ENCODE assay signal across 36 cellular contexts in genomic region chr3:40810813-40811212, GRCh38.
"Had no signal": no experiment of that assay in that cellular context is flagged by ENCODE, and none has a peak within 500 bp of the region (broad histone marks: within the 10 kb centered on the region; RNA-seq: fewer than 3 reads in every experiment).

No MANE protein-coding gene starts in this region.

- H3K27ac Mint-ChIP-seq: activated B cell treated with CpG ODN at 0.5 μM for 24 hours; activated CD4-positive, alpha-beta memory T cell treated with anti-CD3 and anti-CD28 coated beads for 36 hours; activated CD4-positive, alpha-beta T cell treated with anti-CD3 and anti-CD28 coated beads, Interleukin-2, amount 10 ng/mL, durations not matched to agents 24 days and 14 days; activated CD8-positive, alpha-beta T cell treated with anti-CD3 and anti-CD28 coated beads for 36 hours; activated naive CD4-positive, alpha-beta T cell treated with anti-CD3 and anti-CD28 coated beads for 36 hours; activated naive CD4-positive, alpha-beta T cell treated with anti-CD3 and anti-CD28 coated beads, Interleukin-2, amount 50 U/mL, for 72 hours; activated naive CD8-positive, alpha-beta T cell treated with anti-CD3 and anti-CD28 coated beads for 36 hours; activated T-cell treated with anti-CD3 and anti-CD28 coated beads, Interleukin-2, amount 50 U/mL, for 72 hours; activated T-helper 1 cell treated with anti-CD3 and anti-CD28 coated beads, Interleukin-12 subunit alpha, Interleukin-12 subunit beta, Interleukin-2, Interleukin-4 antibody, amounts not matched to agents 30 ng/mL and 10 ng/mL and 1 ng/mL, durations not matched to agents 14 hours and 24 hours and 36 hours; activated T-helper 17 cell treated with anti-CD3 and anti-CD28 coated beads, Interleukin-2, amount 50 U/mL, for 72 hours; T-helper 1 cell treated with Interleukin-12 subunit alpha and Interleukin-12 subunit beta and Interleukin-4 antibody, amounts not matched to agents 30 μg/mL and 1 μg/mL, for 36 hours; T-helper 2 cell treated with Interferon-gamma antibody and Interleukin-4, amounts not matched to agents 5 μg/mL and 100 μg/mL, for 36 hours had no signal

- H3K4me1 Mint-ChIP-seq: activated B cell treated with CpG ODN at 0.5 μM for 24 hours; activated CD4-positive, alpha-beta T cell treated with anti-CD3 and anti-CD28 coated beads, Interleukin-2, amount 10 ng/mL, durations not matched to agents 24 days and 14 days; activated naive CD8-positive, alpha-beta T cell treated with anti-CD3 and anti-CD28 coated beads for 36 hours; activated T-helper 17 cell treated with anti-CD3 and anti-CD28 coated beads, Interleukin-2, amount 50 U/mL, for 72 hours had no signal

- FAIRE-seq: astrocyte, TTC549 had no signal

- H3K36me3 Mint-ChIP-seq: activated CD4-positive, alpha-beta memory T cell treated with anti-CD3 and anti-CD28 coated beads for 36 hours had no signal

- H3K4me1 ChIP-seq: adrenal gland, body of pancreas, breast epithelium had no signal

- H3K36me3 ChIP-seq: adrenal gland, brain microvascular endothelial cell, breast epithelium had no signal

- ATAC-seq: activated CD8-positive, alpha-beta T cell treated with anti-CD3 and anti-CD28 coated beads for 36 hours; activated naive CD4-positive, alpha-beta T cell treated with anti-CD3 and anti-CD28 coated beads, Interleukin-2, amount 50 U/mL, for 72 hours; activated T-cell treated with anti-CD3 and anti-CD28 coated beads, Interleukin-2, amount 50 U/mL, for 4 hours; activated T-cell treated with anti-CD3 and anti-CD28 coated beads, Interleukin-2, amount 50 U/mL, for 72 hours; activated T-helper 17 cell treated with anti-CD3 and anti-CD28 coated beads, Interleukin-2, amount 50 U/mL, for 72 hours; body of pancreas had no signal

- H3K27ac ChIP-seq: adrenal gland, body of pancreas, brain microvascular endothelial cell, breast epithelium, VCaP had no signal

- H3K4me3 Mint-ChIP-seq: activated B cell treated with CpG ODN at 0.5 μM for 24 hours; activated CD4-positive, alpha-beta memory T cell treated with anti-CD3 and anti-CD28 coated beads for 36 hours; activated CD4-positive, alpha-beta T cell treated with anti-CD3 and anti-CD28 coated beads, Interleukin-2, amount 10 ng/mL, durations not matched to agents 24 days and 14 days; activated CD8-positive, alpha-beta T cell treated with anti-CD3 and anti-CD28 coated beads for 36 hours; activated naive CD4-positive, alpha-beta T cell treated with anti-CD3 and anti-CD28 coated beads for 36 hours; activated naive CD8-positive, alpha-beta T cell treated with anti-CD3 and anti-CD28 coated beads for 36 hours; activated T-cell treated with anti-CD3 and anti-CD28 coated beads, Interleukin-2, amount 50 U/mL, for 4 hours; activated T-cell treated with anti-CD3 and anti-CD28 coated beads, Interleukin-2, amount 50 U/mL, for 72 hours; activated T-helper 1 cell treated with anti-CD3 and anti-CD28 coated beads, Interleukin-12 subunit alpha, Interleukin-12 subunit beta, Interleukin-2, Interleukin-4 antibody, amounts not matched to agents 30 ng/mL and 10 ng/mL and 1 ng/mL, durations not matched to agents 14 hours and 24 hours and 36 hours; activated T-helper 17 cell treated with anti-CD3 and anti-CD28 coated beads, Interleukin-2, amount 50 U/mL, for 72 hours; T-helper 1 cell treated with Interleukin-12 subunit alpha and Interleukin-12 subunit beta and Interleukin-4 antibody, amounts not matched to agents 30 μg/mL and 1 μg/mL, for 36 hours; T-helper 2 cell treated with Interferon-gamma antibody and Interleukin-4, amounts not matched to agents 5 μg/mL and 100 μg/mL, for 36 hours had no signal

- H3K27me3 ChIP-seq: adrenal gland, body of pancreas, brain microvascular endothelial cell, breast epithelium had no signal

- H3K4me3 ChIP-seq: adrenal gland, body of pancreas, breast epithelium had no signal

- DNase-seq: activated B cell treated with CpG ODN at 0.5 μM for 24 hours; activated CD4-positive, alpha-beta memory T cell treated with anti-CD3 and anti-CD28 coated beads for 36 hours; activated CD4-positive, alpha-beta T cell treated with anti-CD3 and anti-CD28 coated beads for 4 hours; activated CD4-positive, alpha-beta T cell treated with anti-CD3 and anti-CD28 coated beads, Interleukin-2, amount 10 ng/mL, durations not matched to agents 24 days and 14 days; activated CD4-positive, alpha-beta T cell treated with anti-CD3 and anti-CD28 coated beads, Interleukin-2, amount 50 U/mL, for 1 hour; activated CD4-positive, alpha-beta T cell treated with anti-CD3 and anti-CD28 coated beads, Interleukin-2, amount 50 U/mL, for 4 hours; activated CD4-positive, CD25-positive, alpha-beta regulatory T cell treated with anti-CD3 and anti-CD28 coated beads, Interleukin-2, amount 50 U/mL, for 72 hours; activated CD8-positive, alpha-beta memory T cell treated with anti-CD3 and anti-CD28 coated beads, Interleukin-2, amount 50 U/mL, for 4 hours; activated CD8-positive, alpha-beta T cell treated with anti-CD3 and anti-CD28 coated beads for 36 hours; activated effector memory CD4-positive, alpha-beta T cell treated with anti-CD3 and anti-CD28 coated beads, Interleukin-2, amount 50 U/mL, for 16 hours; activated gamma-delta T cell treated with Interleukin-2 at 50 U/mL for 16 hours; activated naive CD4-positive, alpha-beta T cell; activated naive CD4-positive, alpha-beta T cell treated with anti-CD3 and anti-CD28 coated beads for 36 hours; activated naive CD4-positive, alpha-beta T cell treated with anti-CD3 and anti-CD28 coated beads, Interleukin-2, amount 50 U/mL, for 16 hours; activated naive CD8-positive, alpha-beta T cell treated with anti-CD3 and anti-CD28 coated beads for 36 hours; activated T-cell treated with anti-CD3 and anti-CD28 coated beads for 4 hours; activated T-cell treated with anti-CD3 and anti-CD28 coated beads, Interleukin-2, amount 50 U/mL, for 1 hour; activated T-cell treated with anti-CD3 and anti-CD28 coated beads, Interleukin-2, amount 50 U/mL, for 4 hours; activated T-cell treated with anti-CD3 and anti-CD28 coated beads, Interleukin-2, amount 50 U/mL, for 72 hours; adrenal gland; amniotic stem cell; aorta; body of pancreas; brain microvascular endothelial cell; central memory CD4-positive, alpha-beta T cell; T-helper 2 cell; T-helper 9 cell had no signal
